In the genomic region with DNA sequence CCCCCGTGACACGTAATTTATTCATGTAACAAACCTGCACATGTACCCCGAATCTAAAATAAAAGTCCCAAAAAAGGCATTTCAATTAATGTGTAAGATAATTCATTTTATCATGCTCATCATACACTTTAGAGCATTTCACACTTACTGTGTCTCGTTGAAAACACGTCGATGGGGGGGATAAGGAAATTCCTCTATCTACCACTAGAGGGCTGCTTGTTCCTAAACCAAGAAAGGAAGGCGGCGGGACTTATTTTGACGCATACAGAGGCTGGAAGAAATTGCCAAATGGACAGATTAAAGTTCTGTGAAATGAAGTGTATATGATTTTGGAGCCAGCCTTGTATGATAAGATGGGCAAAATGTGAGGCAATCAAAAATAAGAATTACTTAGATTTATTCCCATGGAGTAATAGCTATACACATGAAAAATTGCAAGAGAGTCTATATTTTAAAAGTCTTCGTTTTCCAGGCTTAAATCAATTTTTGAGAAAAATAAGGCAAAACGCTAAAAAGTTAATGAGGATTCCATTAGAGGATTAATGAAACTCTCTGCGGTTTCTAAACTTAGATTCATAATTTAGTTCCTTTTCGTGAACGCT, we compare ENCODE assay signal across 8 cellular contexts.
DNase-seq lines count a peak whose midpoint lies in the region; ATAC-seq, FAIRE-seq and TF ChIP-seq lines count a peak whose summit lies in the region.

No MANE protein-coding gene starts in this region.

- FAIRE-seq in D721Med (lab: Jason Lieb, UNC) = peak; percentile 88

- H3K4me1 ChIP-seq in right lobe of liver = peaks cover 0 to 20% (median 9%) of the 10 kb centered on the region in 4 donors

- peak; percentile 86 for TF ChIP-seq CTCF in D721Med (IDR thresholded peaks at IDR 0.05; ENCODE audit: insufficient read depth, missing control alignments)
- peak; percentile 68 to 84 (median 82) for TF ChIP-seq CTCF in right lobe of liver (IDR thresholded peaks at IDR 0.05)

- no peak for TF ChIP-seq POLR2A in right lobe of liver (IDR thresholded peaks at IDR 0.05)

- 25% methylated on average over 14 of the region's 14 CpGs for WGBS in right lobe of liver (ENCODE audit: insufficient coverage, low coverage, low lambda C conversion rate, missing lambda C conversion rate)

- no peak overlapping the region for H3K4me3 ChIP-seq in right lobe of liver

- H3K36me3 ChIP-seq in right lobe of liver = no peaks in the 10 kb centered on the region

- DNase-seq in D721Med (ENCODE audit: insufficient read length, low spot score) (no peak), NCI-H2171 (lab: John Stamatoyannopoulos, UW) (peak; percentile 3), cerebellum (ENCODE audit: low spot score) (peak; percentile 11), right lobe of liver (peak in 2 of 3 donors; percentile 19 to 60), GM19240 (ENCODE audit: insufficient read length, low spot score) (no peak), occipital lobe (lab: John Stamatoyannopoulos, UW) (no peak), HuH-7.5 (ENCODE audit: low spot score) (no peak)

- no peaks in the 10 kb centered on the region for H3K9me3 ChIP-seq in right lobe of liver

- H3K27me3 ChIP-seq in right lobe of liver = no peaks in the 10 kb centered on the region

- intact Hi-C loops in right lobe of liver (cut with DNase I) = no loop called here

- ATAC-seq in GM21825 (IDR thresholded peaks at IDR 0.05; ENCODE audit: unreplicated experiment) = peak; percentile 55
- peak; percentile 80 to 89 (median 84) for ATAC-seq in right lobe of liver

- no peak overlapping the region for H3K27ac ChIP-seq in right lobe of liver

Comparison
In these comparisons a context has a peak if more than half of its experiments do, and no peak if none do; other contexts are left out.
1. DNase-seq: peak in NCI-H2171 (single experiment), cerebellum (single experiment) and right lobe of liver (2 of 3); none in D721Med (single experiment), GM19240 (single experiment), occipital lobe (single experiment) and HuH-7.5 (single experiment).